22 cellular contexts compared by ENCODE assay signal in the genomic region with DNA sequence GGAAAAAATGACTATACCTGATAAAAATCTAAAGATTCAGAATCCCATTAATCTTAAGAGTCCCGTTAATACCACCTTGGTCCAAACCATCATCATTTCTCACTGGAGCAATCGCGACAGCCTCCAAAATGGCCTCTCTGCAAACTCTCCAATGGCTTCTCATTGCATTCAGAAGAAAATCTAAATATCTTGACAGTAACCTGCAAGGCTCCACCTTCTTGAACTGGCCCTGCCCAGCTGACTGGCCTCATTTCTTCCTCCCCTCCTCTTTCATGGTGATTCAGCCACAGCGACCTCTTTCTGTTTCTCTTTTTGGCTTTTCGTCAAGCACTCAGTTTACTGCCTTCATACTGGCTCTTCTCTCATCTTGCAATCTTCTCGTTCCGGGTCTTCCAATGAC. TPM values are rescaled to one million over a fixed set of nuclear protein-coding genes. Genes with fewer than 3 reads are reported as not detected.
DNase-seq lines count a peak whose midpoint lies in the region; ATAC-seq, FAIRE-seq and TF ChIP-seq lines count a peak whose summit lies in the region.
"Had no signal": no experiment of that assay in that cellular context is flagged by ENCODE, and none has a peak within 500 bp of the region (broad histone marks: within the 10 kb centered on the region; RNA-seq: fewer than 3 reads in every experiment).

No MANE protein-coding gene starts in this region.

- no peak overlapping the region for H3K4me3 ChIP-seq in astrocyte (ENCODE audit: insufficient read depth, low read depth, low read length)
- H3K4me3 ChIP-seq: BLaER1, GM12878 had no signal

- H3K79me2 ChIP-seq in astrocyte (ENCODE audit: insufficient read depth, low read length): no peaks in the 10 kb centered on the region

- no peaks in the 10 kb centered on the region for H3K36me3 ChIP-seq in astrocyte (ENCODE audit: insufficient read depth, low read length)
- H3K36me3 ChIP-seq: BLaER1 had no signal

- H3K9ac ChIP-seq in astrocyte (ENCODE audit: low read length): no peak overlapping the region
- H3K9ac ChIP-seq: BLaER1 had no signal

- H3K4me1 Mint-ChIP-seq in astrocyte (ENCODE audit: low read depth, unreplicated experiment): no peaks in the 10 kb centered on the region
- H3K4me1 Mint-ChIP-seq in activated naive CD8-positive, alpha-beta T cell treated with anti-CD3 and anti-CD28 coated beads, Interleukin-2, amount 50 U/mL, for 24 hours: no peaks in the 10 kb centered on the region

- no peak for ATAC-seq in activated naive CD8-positive, alpha-beta T cell treated with anti-CD3 and anti-CD28 coated beads, Interleukin-2, amount 50 U/mL, for 24 hours
- ATAC-seq: GM12878, Panc1 had no signal

- TF ChIP-seq CTCF in astrocyte (IDR thresholded peaks at IDR 0.05; ENCODE audit: insufficient read depth, low read depth, low read length): no peak

- no peak overlapping the region for H3K4me2 ChIP-seq in astrocyte (ENCODE audit: low read length)
- H3K4me2 ChIP-seq: BLaER1 had no signal

- no peaks in the 10 kb centered on the region for H3K27me3 ChIP-seq in astrocyte (ENCODE audit: insufficient read depth, low read length)
- H3K27me3 ChIP-seq: BLaER1 had no signal

- DNase-seq in activated CD4-positive, alpha-beta T cell treated with anti-CD3 and anti-CD28 coated beads for 48 hours: peak; percentile 4
- DNase-seq in activated CD4-positive, alpha-beta T cell treated with anti-CD3 and anti-CD28 coated beads for 4 hours: no peak
- peak; percentile 8 for DNase-seq in HT1080 (ENCODE audit: low read depth)
- DNase-seq in astrocyte (ENCODE audit: low read depth): no peak
- no peak for DNase-seq in NAMALWA (ENCODE audit: low spot score)
- DNase-seq in activated naive CD8-positive, alpha-beta T cell treated with anti-CD3 and anti-CD28 coated beads, Interleukin-2, amount 50 U/mL, for 24 hours: no peak
- no peak for DNase-seq in NCI-H1694 treated with DMSO at 0.1 percent for 48 hours (lab: John Stamatoyannopoulos, UW)
- DNase-seq: DMS153, GDM1, H7, NCI-H1092 treated with DMSO at 0.1 percent for 48 hours, NCI-H1436, NCI-H187 treated with DMSO at 0.1 percent for 48 hours, NCI-H2107, SHP77, T-helper 1 cell had no signal

- no peaks in the 10 kb centered on the region for H3K9me3 Mint-ChIP-seq in astrocyte (ENCODE audit: unreplicated experiment)
- H3K9me3 Mint-ChIP-seq in activated naive CD8-positive, alpha-beta T cell treated with anti-CD3 and anti-CD28 coated beads, Interleukin-2, amount 50 U/mL, for 24 hours: peaks cover 5% of the 10 kb centered on the region

- H3K36me3 Mint-ChIP-seq in astrocyte (ENCODE audit: low read depth, unreplicated experiment): no peaks in the 10 kb centered on the region
- no peaks in the 10 kb centered on the region for H3K36me3 Mint-ChIP-seq in activated naive CD8-positive, alpha-beta T cell treated with anti-CD3 and anti-CD28 coated beads, Interleukin-2, amount 50 U/mL, for 24 hours (ENCODE audit: low read depth)
- H3K36me3 Mint-ChIP-seq: CD4-positive, CD25-positive, alpha-beta regulatory T cell had no signal

- H3K27ac ChIP-seq in astrocyte (ENCODE audit: low read depth, low read length): no peak overlapping the region
- H3K27ac ChIP-seq: BLaER1, HL-60, RWPE1 had no signal

- no peaks in the 10 kb centered on the region for H3K27me3 Mint-ChIP-seq in astrocyte (ENCODE audit: low read depth, unreplicated experiment)
- H3K27me3 Mint-ChIP-seq in activated naive CD8-positive, alpha-beta T cell treated with anti-CD3 and anti-CD28 coated beads, Interleukin-2, amount 50 U/mL, for 24 hours: no peaks in the 10 kb centered on the region

- no peaks in the 10 kb centered on the region for H3K4me1 ChIP-seq in astrocyte (ENCODE audit: insufficient read depth, low read length)
- H3K4me1 ChIP-seq: BLaER1 had no signal

- H3K4me3 Mint-ChIP-seq in astrocyte (ENCODE audit: unreplicated experiment): no peak overlapping the region
- no peak overlapping the region for H3K4me3 Mint-ChIP-seq in activated naive CD8-positive, alpha-beta T cell treated with anti-CD3 and anti-CD28 coated beads, Interleukin-2, amount 50 U/mL, for 24 hours
- H3K4me3 Mint-ChIP-seq: CD4-positive, CD25-positive, alpha-beta regulatory T cell had no signal

- no peak overlapping the region for H2AFZ ChIP-seq in astrocyte (ENCODE audit: low read depth, low read length)

- H3K9me3 ChIP-seq in astrocyte (ENCODE audit: insufficient read depth, low read depth, low read length): no peaks in the 10 kb centered on the region

- FAIRE-seq in astrocyte (lab: Jason Lieb, UNC): no peak
- FAIRE-seq: GM12878 had no signal

- H3K27ac Mint-ChIP-seq in astrocyte (ENCODE audit: unreplicated experiment): peak overlapping the region; percentile 36
- H3K27ac Mint-ChIP-seq in activated naive CD8-positive, alpha-beta T cell treated with anti-CD3 and anti-CD28 coated beads, Interleukin-2, amount 50 U/mL, for 24 hours: no peak overlapping the region

- H4K20me1 ChIP-seq in astrocyte (ENCODE audit: insufficient read depth, low read length): no peaks in the 10 kb centered on the region
- H4K20me1 ChIP-seq: BLaER1 had no signal

RNA-seq across cellular contexts. Expression of a gene that starts 56.2 kb away (rescaled TPM):
- total RNA-seq in HT1080 (2014; rRNA removed; shearing (Covaris generic)): 0.30 and 0.40 TPM in 2 replicates
- polyA plus RNA-seq in HT1080 (2015; cell fraction: cytosol; rRNA removed): 0.03 and 0.07 TPM in 2 replicates
- 0.05 and 0.11 TPM in 2 replicates for polyA plus RNA-seq in HT1080 (2015; cell fraction: nucleus; rRNA removed)
- 2.6 and 6.9 TPM in 2 replicates for total RNA-seq in astrocyte

Comparison
In these comparisons a context has a peak if more than half of its experiments do, and no peak if none do; other contexts are left out.
1. DNase-seq: peak in activated CD4-positive, alpha-beta T cell treated with anti-CD3 and anti-CD28 coated beads for 48 hours (single experiment) and HT1080 (single experiment); none in activated CD4-positive, alpha-beta T cell treated with anti-CD3 and anti-CD28 coated beads for 4 hours (0 of 2), astrocyte (single experiment), NAMALWA (single experiment), activated naive CD8-positive, alpha-beta T cell treated with anti-CD3 and anti-CD28 coated beads, Interleukin-2, amount 50 U/mL, for 24 hours (single experiment) and NCI-H1694 treated with DMSO at 0.1 percent for 48 hours (single experiment).